10 cellular contexts compared by ENCODE assay signal in the genomic region with DNA sequence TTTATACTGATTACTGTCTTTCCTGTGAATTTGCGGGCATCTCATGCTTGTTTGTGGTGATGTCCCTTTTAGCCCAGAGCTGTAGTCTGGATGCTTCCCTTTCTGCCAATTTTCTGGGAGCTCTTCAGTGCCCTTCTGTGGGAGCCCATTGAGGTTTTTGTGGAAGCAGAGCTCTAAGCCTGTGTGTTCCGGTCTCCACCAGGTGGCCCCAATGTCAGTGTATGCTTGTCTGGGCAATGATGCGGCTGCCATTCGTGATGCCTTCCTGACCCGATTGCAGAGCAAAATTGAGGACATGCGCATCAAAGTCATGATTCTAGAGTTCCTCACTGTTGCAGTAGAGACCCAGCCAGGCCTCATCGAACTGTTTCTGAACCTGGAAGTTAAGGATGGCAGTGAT. TPM values are rescaled to one million over a fixed set of nuclear protein-coding genes. Genes with fewer than 3 reads are reported as not detected.
DNase-seq lines count a peak whose midpoint lies in the region; ATAC-seq, FAIRE-seq and TF ChIP-seq lines count a peak whose summit lies in the region.
"Had no signal": no experiment of that assay in that cellular context is flagged by ENCODE, and none has a peak within 500 bp of the region (broad histone marks: within the 10 kb centered on the region; RNA-seq: fewer than 3 reads in every experiment).

No MANE protein-coding gene starts in this region.

- no peaks in the 10 kb centered on the region; the same call in 1 of the 2 replicates for H3K4me1 ChIP-seq in PC-3 (ENCODE audit: insufficient read depth, low read length)
- H3K4me1 ChIP-seq in Peyer's patch = no peaks in the 10 kb centered on the region

- H3K9me2 ChIP-seq in PC-3 (replicated peaks; ENCODE audit: low read length) = no peaks in the 10 kb centered on the region

- no TSS peak for BruUV-seq in PC-3 (replicated peaks; lab: Mats Ljungman, UMichigan)

- peak; percentile 12 for DNase-seq in PC-3
- DNase-seq in occipital lobe (lab: John Stamatoyannopoulos, UW) = peak; percentile 24
- no peak for DNase-seq in stimulated activated naive CD8-positive, alpha-beta T cell treated with anti-CD3 and anti-CD28 coated beads, Interleukin-15, Interleukin-2, amounts not matched to agents 100 U/mL and 50 U/mL, for 24 hours
- DNase-seq in H54 (ENCODE audit: insufficient read length, low spot score) = no peak
- DNase-seq in NOMO-1 (lab: John Stamatoyannopoulos, UW; ENCODE audit: unreplicated experiment in 2 of 2) = no peak
- DNase-seq in Peyer's patch = no peak
- DNase-seq: activated CD4-positive, alpha-beta T cell treated with anti-CD3 and anti-CD28 coated beads, Interleukin-2, amount 50 U/mL, for 4 hours; OCI-M1 had no signal

- H2AFZ ChIP-seq in PC-3 (ENCODE audit: low read length) = no peak overlapping the region

- POLR2A ChIA-PET in PC-3 (lab: Charles Lee; ENCODE audit: unreplicated experiment) = no interaction called here

- intact Hi-C loops in PC-3 (cut with micrococcal nuclease) = no loop called here

- H3K9me3 ChIP-seq in PC-3 (ENCODE audit: low read length) (no peaks in the 10 kb centered on the region), Peyer's patch (no peaks in the 10 kb centered on the region)

- H3F3A ChIP-seq in PC-3 (ENCODE audit: low read length, unreplicated experiment) = no peaks in the 10 kb centered on the region

- H4K20me1 ChIP-seq in PC-3 (ENCODE audit: low read length) = no peaks in the 10 kb centered on the region

- CTCF ChIA-PET in PC-3 (lab: Charles Lee) = interaction anchor here (1.0 kb wide), 1 partner anchor 35 kb away, joined by 6 read pairs; the partner anchor contains the start of gene SH3GLB2

- no peaks in the 10 kb centered on the region for H3K79me2 ChIP-seq in PC-3 (ENCODE audit: low read length)

- no peak for FAIRE-seq in H54 (lab: Jason Lieb, UNC)

- 0 out of 3 replicates have a peak, but pooled peaks have one; percentile 26 for TF ChIP-seq CTCF in GM12872 (IDR thresholded peaks at IDR 0.05; ENCODE audit: insufficient read depth, low read depth, low read length)
- TF ChIP-seq CTCF in PC-3 (conservative IDR thresholded peaks at IDR 0.05; ENCODE audit: low read depth, low read length) = peak; percentile 39
- TF ChIP-seq CTCF in Peyer's patch (IDR thresholded peaks at IDR 0.05) = peak in 3 of 6 experiments; percentile 7 to 26 (median 12)

- TF ChIP-seq POLR2A in H54 (IDR thresholded peaks at IDR 0.05; ENCODE audit: low read depth, low read length) (no peak), Peyer's patch (IDR thresholded peaks at IDR 0.05) (no peak)

- ATAC-seq in PC-3 (peak; percentile 56), esophagus mucosa (peak; percentile 63)
- no peak for ATAC-seq in stimulated activated naive CD8-positive, alpha-beta T cell treated with anti-CD3 and anti-CD28 coated beads, Interleukin-15, Interleukin-2, amounts not matched to agents 100 U/mL and 50 U/mL, for 24 hours

- H3K27me3 ChIP-seq in PC-3 (ENCODE audit: low read length) (no peaks in the 10 kb centered on the region), Peyer's patch (no peaks in the 10 kb centered on the region)

- H3K36me3 ChIP-seq in PC-3 (ENCODE audit: low read depth, low read length) = peaks cover 25% of the 10 kb centered on the region
- peaks cover 0 to 92% (median 0%) of the 10 kb centered on the region in 3 donors for H3K36me3 ChIP-seq in Peyer's patch

- H3K9ac ChIP-seq in PC-3 (ENCODE audit: low read length) = no peak overlapping the region

- H3K4me3 ChIP-seq in PC-3 (ENCODE audit: low read length) (no peak overlapping the region), Peyer's patch (no peak overlapping the region)

- H3K27ac ChIP-seq in PC-3 (ENCODE audit: low read length) (no peak overlapping the region), Peyer's patch (no peak overlapping the region)

- no peak overlapping the region for H3K4me2 ChIP-seq in PC-3 (ENCODE audit: low read length)

RNA-seq across cellular contexts. Expression of gene SH3GLB2, which starts 35.1 kb away (rescaled TPM):
- total RNA-seq in PC-3 (2014; rRNA removed) (44.1 and 60.4 TPM in 2 replicates), esophagus mucosa (101 TPM), occipital lobe (56.6 TPM), Peyer's patch (100 to 1,000 TPM; 156 to 218 (median 183) TPM)

RNA-seq across cellular contexts. Expression of gene MIGA2, which starts 43.4 kb away (rescaled TPM):
- total RNA-seq in PC-3 (2014; rRNA removed) (29.6 TPM in 2 replicates), esophagus mucosa (21.2 TPM), occipital lobe (18.4 TPM), Peyer's patch (100 to 1,000 TPM in 3 of 4 donors, 10 to 100 TPM in 1; 68.5 to 174 (median 125) TPM)

RNA-seq across cellular contexts. Expression of gene NUP188, which starts 45.5 kb away (rescaled TPM):
- total RNA-seq in PC-3 (2014; rRNA removed) (48.0 and 52.0 TPM in 2 replicates), esophagus mucosa (43.5 TPM), occipital lobe (17.8 TPM), Peyer's patch (100 to 1,000 TPM in 1 of 4 donors, 10 to 100 TPM in 3; 28.2 to 101 (median 47.9) TPM)

RNA-seq across cellular contexts. Expression of gene DOLK, which starts 45.6 kb away (rescaled TPM):
- total RNA-seq in PC-3 (2014; rRNA removed) (17.9 and 23.7 TPM in 2 replicates), esophagus mucosa (9.2 TPM), occipital lobe (14.7 TPM), Peyer's patch (10 to 100 TPM in 2 of 4 donors, 1 to 10 TPM in 2; 4.1 to 12.3 (median 10.6) TPM)

Comparison
In these comparisons a context has a peak if more than half of its experiments do, and no peak if none do; other contexts are left out.
1. DNase-seq: peak in PC-3 (single experiment) and occipital lobe (single experiment); none in stimulated activated naive CD8-positive, alpha-beta T cell treated with anti-CD3 and anti-CD28 coated beads, Interleukin-15, Interleukin-2, amounts not matched to agents 100 U/mL and 50 U/mL, for 24 hours (single experiment), H54 (single experiment), NOMO-1 (0 of 2) and Peyer's patch (0 of 3).